In the genomic region with DNA sequence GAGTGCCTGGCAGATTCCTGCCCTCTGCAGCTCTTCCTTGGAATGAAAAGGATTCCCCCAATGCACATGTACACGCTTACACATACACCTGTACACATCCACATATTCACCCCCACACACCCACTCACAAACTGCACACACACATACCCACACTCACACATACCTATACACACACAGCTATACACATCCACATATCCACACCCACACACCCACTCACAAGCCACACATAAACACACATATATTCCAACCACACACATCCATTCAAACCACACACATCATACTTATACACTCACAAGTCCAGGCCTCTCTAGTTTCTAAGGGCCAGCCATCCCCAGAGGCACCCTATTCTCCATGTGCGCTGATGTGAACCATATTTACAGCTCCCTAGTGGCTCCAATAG, we compare ENCODE assay signal across 14 cellular contexts. TPM values are rescaled to one million over a fixed set of nuclear protein-coding genes. Genes with fewer than 3 reads are reported as not detected.
DNase-seq lines count a peak whose midpoint lies in the region; ATAC-seq, FAIRE-seq and TF ChIP-seq lines count a peak whose summit lies in the region.
"Had no signal": no experiment of that assay in that cellular context is flagged by ENCODE, and none has a peak within 500 bp of the region (broad histone marks: within the 10 kb centered on the region; RNA-seq: fewer than 3 reads in every experiment).

No MANE protein-coding gene starts in this region.

- ATAC-seq in heart left ventricle, result no peak
- ATAC-seq in Right ventricle myocardium superior (ENCODE audit: poor library complexity), result no peak
- ATAC-seq in HG02884 (IDR thresholded peaks at IDR 0.05; ENCODE audit: unreplicated experiment), result no peak
- ATAC-seq in GM18861 (IDR thresholded peaks at IDR 0.05; ENCODE audit: unreplicated experiment), result no peak
- ATAC-seq: activated CD4-positive, alpha-beta T cell treated with anti-CD3 and anti-CD28 coated beads for 36 hours; Panc1 had no signal

- no peaks in the 10 kb centered on the region for H3K9me3 ChIP-seq in heart left ventricle
- no peaks in the 10 kb centered on the region for H3K9me3 ChIP-seq in neural progenitor cell (ENCODE audit: low read depth)

- H3K27me3 ChIP-seq in heart left ventricle, result no peaks in the 10 kb centered on the region
- no peaks in the 10 kb centered on the region for H3K27me3 ChIP-seq in neural progenitor cell
- H3K27me3 ChIP-seq: hepatocyte had no signal

- peaks cover 30% of the 10 kb centered on the region for H3K4me1 Mint-ChIP-seq in neural progenitor cell

- DNase-seq in heart left ventricle, result no peak
- no peak for DNase-seq in Right ventricle myocardium superior
- DNase-seq in epithelial cell of proximal tubule (ENCODE audit: low read depth), result no peak
- peak; percentile 25 for DNase-seq in neural progenitor cell (ENCODE audit: low spot score)
- DNase-seq in urothelium cell line (ENCODE audit: low spot score), result no peak
- DNase-seq in mesenteric fat pad (ENCODE audit: low spot score), result no peak
- DNase-seq: activated CD4-positive, alpha-beta T cell treated with anti-CD3 and anti-CD28 coated beads for 36 hours; activated T-cell treated with anti-CD3 and anti-CD28 coated beads, Interleukin-2, amount 50 U/mL, for 48 hours; NCI-H226 had no signal

- TF ChIP-seq CTCF in heart left ventricle (IDR thresholded peaks at IDR 0.05), result no peak
- TF ChIP-seq CTCF in epithelial cell of proximal tubule (conservative IDR thresholded peaks at IDR 0.05; ENCODE audit: low read depth, low read length), result peak; percentile 24
- TF ChIP-seq CTCF in neural progenitor cell (IDR thresholded peaks at IDR 0.05), result no peak

- H3K4me3 ChIP-seq in heart left ventricle (no peak overlapping the region), epithelial cell of proximal tubule (ENCODE audit: low read depth, low read length) (no peak overlapping the region), neural progenitor cell (no peak overlapping the region)
- H3K4me3 ChIP-seq: hepatocyte had no signal

- peak overlapping the region; percentile 0 for H3K4me3 Mint-ChIP-seq in neural progenitor cell
- H3K4me3 Mint-ChIP-seq: activated CD4-positive, alpha-beta T cell treated with anti-CD3 and anti-CD28 coated beads for 36 hours; T-helper 1 cell treated with Interleukin-12 subunit alpha and Interleukin-12 subunit beta and Interleukin-4 antibody, amounts not matched to agents 30 μg/mL and 1 μg/mL, for 36 hours had no signal

- H3K27ac Mint-ChIP-seq in neural progenitor cell, result no peak overlapping the region
- H3K27ac Mint-ChIP-seq: activated CD4-positive, alpha-beta T cell treated with anti-CD3 and anti-CD28 coated beads for 36 hours; T-helper 1 cell treated with Interleukin-12 subunit alpha and Interleukin-12 subunit beta and Interleukin-4 antibody, amounts not matched to agents 30 μg/mL and 1 μg/mL, for 36 hours had no signal

- H3K9ac ChIP-seq in neural progenitor cell, result no peak overlapping the region

- no peak for TF ChIP-seq POLR2A in heart left ventricle (IDR thresholded peaks at IDR 0.05)

- no peak overlapping the region for H2AFZ ChIP-seq in neural progenitor cell (replicated peaks)
- H2AFZ ChIP-seq: hepatocyte had no signal

- WGBS in heart left ventricle, 4 donors, result 85 to 95% (median 94%) methylated on average over 2 of the region's 2 CpGs

- H3K79me2 ChIP-seq in neural progenitor cell (ENCODE audit: low read depth), result no peaks in the 10 kb centered on the region
- H3K79me2 ChIP-seq: hepatocyte had no signal

- H4K20me1 ChIP-seq in neural progenitor cell (ENCODE audit: low read depth), result no peaks in the 10 kb centered on the region

- no peaks in the 10 kb centered on the region for H3F3A ChIP-seq in neural progenitor cell (ENCODE audit: low read depth)

- H3K4me2 ChIP-seq in neural progenitor cell, result no peak overlapping the region
- H3K4me2 ChIP-seq: hepatocyte had no signal

- peak; percentile 72 for FAIRE-seq in urothelium cell line (lab: Jason Lieb, UNC)

- H3K9me3 Mint-ChIP-seq in neural progenitor cell, result no peaks in the 10 kb centered on the region
- H3K9me3 Mint-ChIP-seq: T-helper 1 cell treated with Interleukin-12 subunit alpha and Interleukin-12 subunit beta and Interleukin-4 antibody, amounts not matched to agents 30 μg/mL and 1 μg/mL, for 36 hours had no signal

- H3K27me3 Mint-ChIP-seq in neural progenitor cell (ENCODE audit: insufficient read depth, low read depth), result peaks cover 5% of the 10 kb centered on the region

- H3K36me3 ChIP-seq in heart left ventricle (no peaks in the 10 kb centered on the region), neural progenitor cell (no peaks in the 10 kb centered on the region)

- H3K4me1 ChIP-seq in heart left ventricle (peaks cover 0 to 98% (median 48%) of the 10 kb centered on the region in 12 donors), neural progenitor cell (peaks cover 18% of the 10 kb centered on the region)

- H3K27ac ChIP-seq in heart left ventricle (peak overlapping the region in 7 of 12 donors; percentile 3 to 85 (median 51)), neural progenitor cell (no peak overlapping the region)
- H3K27ac ChIP-seq: hepatocyte had no signal

- no peaks in the 10 kb centered on the region for H3K36me3 Mint-ChIP-seq in neural progenitor cell

- intact Hi-C loops in heart left ventricle (cut with DNase I), result no loop called here
- intact Hi-C loops in Right ventricle myocardium superior (cut with DNase I), result no loop called here

RNA-seq across cellular contexts. Expression of a gene that starts 9.5 kb away (rescaled TPM):
- total RNA-seq in heart left ventricle, result 10 to 100 TPM in 2 of 9 donors, 1 to 10 TPM in 6, under 1 TPM in 1; 0.86 to 19.9 (median 3.0) TPM
- 1 to 10 TPM in 1 of 2 donors, under 1 TPM in 1; 0.95 to 1.6 TPM for polyA plus RNA-seq in heart left ventricle
- 3.9 TPM for total RNA-seq in Right ventricle myocardium superior
- total RNA-seq in epithelial cell of proximal tubule, result 2.0 and 6.1 TPM in 2 replicates
- 0.81 and 1.0 TPM in 2 replicates for total RNA-seq in neural progenitor cell (ENCODE audit: low replicate concordance)
- 22.4 TPM for total RNA-seq in mesenteric fat pad
